ENCODE assay signal across 7 cellular contexts in genomic region chr3:139427283-139428060, GRCh38. TPM values are rescaled to one million over a fixed set of nuclear protein-coding genes. Genes with fewer than 3 reads are reported as not detected.
DNase-seq lines count a peak whose midpoint lies in the region; ATAC-seq and TF ChIP-seq lines count a peak whose summit lies in the region.

No MANE protein-coding gene starts in this region.

- TF ChIP-seq POLR2A in right lobe of liver (IDR thresholded peaks at IDR 0.05), result no peak
- no peak for TF ChIP-seq POLR2A in vagina (IDR thresholded peaks at IDR 0.05)

- 56% methylated on average over 7 of the region's 7 CpGs for WGBS in right lobe of liver (ENCODE audit: insufficient coverage, low coverage, low lambda C conversion rate, missing lambda C conversion rate)

- no peak overlapping the region for H3K4me3 ChIP-seq in MM.1S (ENCODE audit: low read length)
- H3K4me3 ChIP-seq in PC-9, result no peak overlapping the region
- no peak overlapping the region for H3K4me3 ChIP-seq in coronary artery
- H3K4me3 ChIP-seq in right lobe of liver, result no peak overlapping the region
- H3K4me3 ChIP-seq in vagina, result no peak overlapping the region

- H3K9ac ChIP-seq in MM.1S (ENCODE audit: low read length), result no peak overlapping the region

- H3K36me3 ChIP-seq in MM.1S (replicated peaks; ENCODE audit: insufficient read depth, low read length) (no peaks in the 10 kb centered on the region), PC-9 (ENCODE audit: low read depth) (no peaks in the 10 kb centered on the region), right lobe of liver (no peaks in the 10 kb centered on the region), vagina (no peaks in the 10 kb centered on the region)

- ATAC-seq in right lobe of liver, result peak; percentile 94 to 99 (median 98)

- H3K4me2 ChIP-seq in MM.1S (ENCODE audit: low read depth, low read length), result no peak overlapping the region
- no peak overlapping the region for H3K4me2 ChIP-seq in PC-9

- no TSS peak for BruUV-seq in PC-9 (replicated peaks; lab: Mats Ljungman, UMichigan)

- TF ChIP-seq CTCF in GM10266 (IDR thresholded peaks at IDR 0.05; ENCODE audit: control insufficient read depth, insufficient read depth, low read depth, missing control alignments), result peak; percentile 70
- peak; percentile 77 for TF ChIP-seq CTCF in MM.1S (IDR thresholded peaks at IDR 0.05; ENCODE audit: low read length)
- TF ChIP-seq CTCF in PC-9 (conservative IDR thresholded peaks at IDR 0.05), result peak; percentile 91
- peak; percentile 68 for TF ChIP-seq CTCF in coronary artery (IDR thresholded peaks at IDR 0.05)
- peak; percentile 84 to 94 (median 91) for TF ChIP-seq CTCF in right lobe of liver (IDR thresholded peaks at IDR 0.05)
- TF ChIP-seq CTCF in vagina (IDR thresholded peaks at IDR 0.05), result peak; percentile 61 to 70 (median 68)

- H3K79me2 ChIP-seq in MM.1S (ENCODE audit: low read length), result no peaks in the 10 kb centered on the region
- H3K79me2 ChIP-seq in PC-9 (ENCODE audit: low read depth), result no peaks in the 10 kb centered on the region

- H3K9me3 ChIP-seq in MM.1S (replicated peaks; ENCODE audit: insufficient read depth, low read length) (no peaks in the 10 kb centered on the region), PC-9 (ENCODE audit: insufficient read depth, low read depth) (no peaks in the 10 kb centered on the region; the same call in 1 of the 2 replicates), right lobe of liver (no peaks in the 10 kb centered on the region), vagina (no peaks in the 10 kb centered on the region)

- H3K27me3 ChIP-seq in MM.1S (replicated peaks; ENCODE audit: insufficient read depth, low read length) (no peaks in the 10 kb centered on the region), PC-9 (ENCODE audit: insufficient read depth, low read depth) (no peaks in the 10 kb centered on the region), right lobe of liver (no peaks in the 10 kb centered on the region), vagina (no peaks in the 10 kb centered on the region)

- H3F3A ChIP-seq in MM.1S (ENCODE audit: insufficient read depth, low read length), result no peaks in the 10 kb centered on the region
- no peaks in the 10 kb centered on the region for H3F3A ChIP-seq in PC-9 (ENCODE audit: insufficient read depth, low read depth)

- no peak overlapping the region for H3K27ac ChIP-seq in MM.1S (ENCODE audit: low read length)
- no peak overlapping the region for H3K27ac ChIP-seq in PC-9
- H3K27ac ChIP-seq in coronary artery, result no peak overlapping the region
- H3K27ac ChIP-seq in right lobe of liver, result no peak overlapping the region
- H3K27ac ChIP-seq in vagina, result no peak overlapping the region

- POLR2A ChIA-PET in PC-9 (lab: Charles Lee; ENCODE audit: unreplicated experiment), result no interaction called here

- CTCF ChIA-PET in PC-9 (lab: Charles Lee), result interaction anchor here (0.7 to 2.1 kb wide), 2 partner anchors 135 to 510 kb away, joined by 3 to 11 read pairs; no protein-coding TSS in a partner anchor

- H4K20me1 ChIP-seq in MM.1S (ENCODE audit: insufficient read depth, low read length) (no peaks in the 10 kb centered on the region), PC-9 (ENCODE audit: insufficient read depth) (no peaks in the 10 kb centered on the region)

- DNase-seq in GM10266 (ENCODE audit: extremely low spot score) (peak; percentile 58), H4 (ENCODE audit: low spot score) (peak; percentile 77), MM.1S (peak; percentile 76), PC-9 (peak; percentile 12 to 66), coronary artery (ENCODE audit: low spot score) (no peak), right lobe of liver (no peak), vagina (ENCODE audit: extremely low spot score in 2 of 2) (no peak)

- H2AFZ ChIP-seq in MM.1S (ENCODE audit: low read length), result no peak overlapping the region
- H2AFZ ChIP-seq in PC-9, result no peak overlapping the region

- H3K4me1 ChIP-seq in MM.1S (ENCODE audit: low read length) (no peaks in the 10 kb centered on the region), PC-9 (replicated peaks; ENCODE audit: insufficient read depth) (no peaks in the 10 kb centered on the region), right lobe of liver (no peaks in the 10 kb centered on the region), vagina (no peaks in the 10 kb centered on the region)

- H3K9me2 ChIP-seq in MM.1S (replicated peaks; ENCODE audit: insufficient read depth, low read length) (no peaks in the 10 kb centered on the region), PC-9 (ENCODE audit: insufficient read depth) (no peaks in the 10 kb centered on the region)

- intact Hi-C loops in PC-9 (cut with micrococcal nuclease; ENCODE audit: unreplicated experiment), result loop anchor here (1.0 to 10.0 kb wide), 4 partner anchors 35 to 1307 kb away; partner anchors contain the start of gene CLSTN2
- intact Hi-C loops in right lobe of liver (cut with DNase I), result loop anchor here (5.0 to 10.0 kb wide), 2 partner anchors 127 to 135 kb away; no protein-coding TSS in a partner anchor
- intact Hi-C loops in vagina (cut with DNase I), result no loop called here

RNA-seq across cellular contexts. Expression of gene COPB2, which starts 38.0 kb away (rescaled TPM):
- total RNA-seq in H4 (2014; rRNA removed; shearing (Covaris generic)), result 246 and 249 TPM in 2 replicates
- total RNA-seq in PC-9 (2021), result 147 and 156 TPM in 2 replicates
- total RNA-seq in right lobe of liver, result 10 to 100 TPM; 59.4 to 81.9 (median 66.2) TPM
- 67.0 TPM for total RNA-seq in vagina

RNA-seq across cellular contexts. Expression of gene RBP2, which starts 48.8 kb away (rescaled TPM):
- total RNA-seq in H4 (2014; rRNA removed; shearing (Covaris generic)), result not detected in 2 replicates
- total RNA-seq in PC-9 (2021), result not detected in 2 replicates
- not detected for total RNA-seq in right lobe of liver
- not detected for total RNA-seq in vagina

Comparison
In these comparisons a context has a peak if more than half of its experiments do, and no peak if none do; other contexts are left out.
1. DNase-seq: peak in GM10266 (single experiment), H4 (single experiment), MM.1S (single experiment) and PC-9 (2 of 2); none in coronary artery (single experiment), right lobe of liver (0 of 3) and vagina (0 of 2).
2. Peak in every context shown above with its lines, with median percentiles within 50 percentile points of each other: CTCF ChIP-seq.